19 cellular contexts compared by ENCODE assay signal in the genomic region with DNA sequence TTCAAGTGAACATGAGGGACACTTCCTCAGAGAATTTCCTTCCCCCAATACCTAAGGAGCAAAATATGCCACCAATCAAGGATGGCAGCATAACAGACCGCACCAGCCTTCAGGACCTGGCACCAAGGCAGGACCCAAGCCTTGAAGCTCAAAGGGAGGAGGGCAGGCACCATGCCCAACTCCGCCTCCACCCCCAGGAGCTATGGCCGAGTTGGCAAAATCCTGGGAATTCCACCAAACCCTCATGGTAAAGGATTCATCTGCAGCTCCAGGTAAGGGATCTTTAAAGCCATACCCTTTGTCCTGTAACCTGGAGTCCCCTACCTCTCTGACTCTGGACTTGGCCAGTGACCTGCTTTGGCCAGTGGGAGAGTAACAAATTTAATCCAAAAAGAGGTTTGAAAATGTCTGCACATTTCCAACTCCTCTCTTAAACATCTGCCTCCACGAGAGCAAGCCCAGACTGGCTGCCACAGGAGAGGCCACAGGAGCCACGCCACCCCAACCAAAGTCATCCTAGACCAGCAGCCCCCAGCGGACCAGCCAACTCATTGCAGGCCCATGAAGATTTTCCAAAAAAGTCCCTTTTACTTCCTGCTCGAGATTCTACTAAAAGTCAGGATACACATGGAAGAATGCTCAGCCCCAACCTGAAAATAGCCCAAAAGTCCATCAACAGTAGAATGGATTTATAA.
"Had no signal": no experiment of that assay in that cellular context is flagged by ENCODE, and none has a peak within 500 bp of the region (broad histone marks: within the 10 kb centered on the region; RNA-seq: fewer than 3 reads in every experiment).

No MANE protein-coding gene starts in this region.

- DNase-seq: activated CD4-positive, alpha-beta T cell treated with anti-CD3 and anti-CD28 coated beads, Interleukin-2, amount 10 ng/mL, durations not matched to agents 24 days and 14 days; activated CD8-positive, alpha-beta T cell treated with anti-CD3 and anti-CD28 coated beads, Interleukin-2, amount 10 ng/mL, durations not matched to agents 7 days and 5 days; activated naive CD4-positive, alpha-beta T cell treated with anti-CD3 and anti-CD28 coated beads, Interleukin-2, amount 10 ng/mL, durations not matched to agents 7 days and 5 days; amygdala; effector CD8-positive, alpha-beta T cell; foreskin keratinocyte; naive thymus-derived CD8-positive, alpha-beta T cell; spleen; stimulated activated CD4-positive, alpha-beta T cell treated with anti-CD3 and anti-CD28 coated beads, Interleukin-4, amount 100 ng/mL, for 1 hour; stimulated activated naive CD4-positive, alpha-beta T cell; SW 1271 had no signal

- FAIRE-seq: urothelium cell line had no signal

- H3K27ac Mint-ChIP-seq: activated CD4-positive, alpha-beta T cell treated with anti-CD3 and anti-CD28 coated beads, Interleukin-2, amount 10 ng/mL, durations not matched to agents 24 days and 14 days; activated CD8-positive, alpha-beta T cell treated with anti-CD3 and anti-CD28 coated beads, Interleukin-2, amount 10 ng/mL, durations not matched to agents 7 days and 5 days; activated naive CD4-positive, alpha-beta T cell treated with anti-CD3 and anti-CD28 coated beads, Interleukin-2, amount 10 ng/mL, durations not matched to agents 7 days and 5 days; activated T-helper 2 cell treated with anti-CD3 and anti-CD28 coated beads, Interferon-gamma antibody, Interleukin-2, Interleukin-4, amounts not matched to agents 10 μg/mL and 5 μg/mL and 100 μg/mL, durations not matched to agents 14 hours and 24 hours and 36 hours; dendritic cell treated with granulocyte-macrophage colony-stimulating factor and Interleukin-4, amounts not matched to agents 40 ng/mL and 50 ng/mL, for 4 days had no signal

- H3K27me3 Mint-ChIP-seq: activated CD4-positive, alpha-beta T cell treated with anti-CD3 and anti-CD28 coated beads, Interleukin-2, amount 10 ng/mL, durations not matched to agents 24 days and 14 days; activated naive CD4-positive, alpha-beta T cell treated with anti-CD3 and anti-CD28 coated beads, Interleukin-2, amount 10 ng/mL, durations not matched to agents 7 days and 5 days; dendritic cell treated with granulocyte-macrophage colony-stimulating factor and Interleukin-4, amounts not matched to agents 40 ng/mL and 50 ng/mL, for 4 days; naive thymus-derived CD8-positive, alpha-beta T cell had no signal

- H3K36me3 ChIP-seq: ovary, prostate gland had no signal

- H3K9me3 ChIP-seq: left lung, ovary, prostate gland, spleen, thoracic aorta had no signal

- H3K9me3 Mint-ChIP-seq: activated CD4-positive, alpha-beta T cell treated with anti-CD3 and anti-CD28 coated beads, Interleukin-2, amount 10 ng/mL, durations not matched to agents 24 days and 14 days; activated naive CD4-positive, alpha-beta T cell treated with anti-CD3 and anti-CD28 coated beads, Interleukin-2, amount 10 ng/mL, durations not matched to agents 7 days and 5 days; activated T-helper 2 cell treated with anti-CD3 and anti-CD28 coated beads, Interferon-gamma antibody, Interleukin-2, Interleukin-4, amounts not matched to agents 10 μg/mL and 5 μg/mL and 100 μg/mL, durations not matched to agents 14 hours and 24 hours and 36 hours; dendritic cell treated with granulocyte-macrophage colony-stimulating factor and Interleukin-4, amounts not matched to agents 40 ng/mL and 50 ng/mL, for 4 days; naive thymus-derived CD8-positive, alpha-beta T cell had no signal

- H3K4me3 Mint-ChIP-seq: activated CD4-positive, alpha-beta T cell treated with anti-CD3 and anti-CD28 coated beads, Interleukin-2, amount 10 ng/mL, durations not matched to agents 24 days and 14 days; activated CD8-positive, alpha-beta T cell treated with anti-CD3 and anti-CD28 coated beads, Interleukin-2, amount 10 ng/mL, durations not matched to agents 7 days and 5 days; activated naive CD4-positive, alpha-beta T cell treated with anti-CD3 and anti-CD28 coated beads, Interleukin-2, amount 10 ng/mL, durations not matched to agents 7 days and 5 days; dendritic cell treated with granulocyte-macrophage colony-stimulating factor and Interleukin-4, amounts not matched to agents 40 ng/mL and 50 ng/mL, for 4 days; naive thymus-derived CD8-positive, alpha-beta T cell had no signal

- H3K4me3 ChIP-seq: left lung, ovary, prostate gland, spleen, thoracic aorta had no signal

- H3K4me1 ChIP-seq: foreskin keratinocyte, left lung, prostate gland had no signal

- ATAC-seq: activated CD4-positive, CD25-positive, alpha-beta regulatory T cell treated with anti-CD3 and anti-CD28 coated beads, Interleukin-2, amount 50 U/mL, for 24 hours; activated CD8-positive, alpha-beta T cell treated with anti-CD3 and anti-CD28 coated beads, Interleukin-2, amount 10 ng/mL, durations not matched to agents 7 days and 5 days; foreskin keratinocyte; left lung; naive thymus-derived CD8-positive, alpha-beta T cell had no signal

- H3K27ac ChIP-seq: foreskin keratinocyte, left lung, ovary, prostate gland, spleen, thoracic aorta had no signal

- H3K27me3 ChIP-seq: foreskin keratinocyte, left lung, ovary, spleen had no signal
